Comparison of ENCODE assay signal across 34 cellular contexts in genomic region chr15:79938143-79938542, GRCh38. TPM values are rescaled to one million over a fixed set of nuclear protein-coding genes. Genes with fewer than 3 reads are reported as not detected.
"Had no signal": no experiment of that assay in that cellular context is flagged by ENCODE, and none has a peak within 500 bp of the region (broad histone marks: within the 10 kb centered on the region; RNA-seq: fewer than 3 reads in every experiment).

No MANE protein-coding gene starts in this region.

- ATAC-seq: activated naive CD4-positive, alpha-beta T cell treated with anti-CD3 and anti-CD28 coated beads, Interleukin-2, amount 50 U/mL, for 72 hours; activated naive CD8-positive, alpha-beta T cell treated with anti-CD3 and anti-CD28 coated beads, Interleukin-2, amount 50 U/mL, for 24 hours; activated T-cell treated with anti-CD3 and anti-CD28 coated beads, Interleukin-2, amount 50 U/mL, for 4 hours; activated T-cell treated with anti-CD3 and anti-CD28 coated beads, Interleukin-2, amount 50 U/mL, for 72 hours; activated T-helper 17 cell treated with anti-CD3 and anti-CD28 coated beads, Interleukin-2, amount 50 U/mL, for 72 hours; body of pancreas had no signal

- H3K9me3 ChIP-seq: adrenal gland, ascending aorta, body of pancreas, breast epithelium had no signal

- H3K27ac ChIP-seq: adrenal gland, ascending aorta, body of pancreas, brain microvascular endothelial cell, breast epithelium, cardiac muscle cell had no signal

- H3K36me3 ChIP-seq: adrenal gland, ascending aorta, brain microvascular endothelial cell, breast epithelium, cardiac muscle cell had no signal

- DNase-seq: activated effector memory CD4-positive, alpha-beta T cell treated with anti-CD3 and anti-CD28 coated beads, Interleukin-2, amount 50 U/mL, for 16 hours; activated effector memory CD4-positive, alpha-beta T cell treated with Interleukin-2 at 50 U/mL for 16 hours; activated gamma-delta T cell; activated gamma-delta T cell treated with Interleukin-2 at 50 U/mL for 16 hours; activated naive CD4-positive, alpha-beta T cell; activated naive CD4-positive, alpha-beta T cell treated with anti-CD3 and anti-CD28 coated beads for 36 hours; activated naive CD4-positive, alpha-beta T cell treated with anti-CD3 and anti-CD28 coated beads, Interleukin-2, amount 10 ng/mL, durations not matched to agents 7 days and 5 days; activated naive CD4-positive, alpha-beta T cell treated with anti-CD3 and anti-CD28 coated beads, Interleukin-2, amount 50 U/mL, for 16 hours; activated naive CD4-positive, alpha-beta T cell treated with Interleukin-2 at 50 U/mL for 16 hours; activated naive CD8-positive, alpha-beta T cell treated with anti-CD3 and anti-CD28 coated beads for 36 hours; activated naive CD8-positive, alpha-beta T cell treated with anti-CD3 and anti-CD28 coated beads, Interleukin-2, amount 10 ng/mL, durations not matched to agents 7 days and 5 days; activated naive CD8-positive, alpha-beta T cell treated with anti-CD3 and anti-CD28 coated beads, Interleukin-2, amount 50 U/mL, for 24 hours; activated T-cell treated with anti-CD3 and anti-CD28 coated beads, Interleukin-2, amount 50 U/mL, for 24 hours; activated T-cell treated with anti-CD3 and anti-CD28 coated beads, Interleukin-2, amount 50 U/mL, for 4 hours; activated T-cell treated with anti-CD3 and anti-CD28 coated beads, Interleukin-2, amount 50 U/mL, for 48 hours; activated T-cell treated with anti-CD3 and anti-CD28 coated beads, Interleukin-2, amount 50 U/mL, for 72 hours; adrenal gland; amniotic stem cell; amygdala; anterior cingulate cortex; aorta; body of pancreas; brain microvascular endothelial cell; caudate nucleus; central memory CD4-positive, alpha-beta T cell; cerebellar nuclear complex had no signal

- H3K4me1 ChIP-seq: adrenal gland, ascending aorta, body of pancreas, breast epithelium had no signal

- FAIRE-seq: astrocyte, bronchial epithelial cell had no signal

- H3K4me3 ChIP-seq: adrenal gland, ascending aorta, body of pancreas, breast epithelium, cardiac muscle cell had no signal

- H3K27me3 ChIP-seq: ascending aorta, body of pancreas, brain microvascular endothelial cell, breast epithelium, cardiac muscle cell had no signal

RNA-seq across cellular contexts. Expression of gene BCL2A1, which starts 32.9 kb away (rescaled TPM):
- total RNA-seq: ascending aorta, astrocyte, cardiac muscle cell, chondrocyte had no signal
